24 cellular contexts compared by ENCODE assay signal in the genomic region with DNA sequence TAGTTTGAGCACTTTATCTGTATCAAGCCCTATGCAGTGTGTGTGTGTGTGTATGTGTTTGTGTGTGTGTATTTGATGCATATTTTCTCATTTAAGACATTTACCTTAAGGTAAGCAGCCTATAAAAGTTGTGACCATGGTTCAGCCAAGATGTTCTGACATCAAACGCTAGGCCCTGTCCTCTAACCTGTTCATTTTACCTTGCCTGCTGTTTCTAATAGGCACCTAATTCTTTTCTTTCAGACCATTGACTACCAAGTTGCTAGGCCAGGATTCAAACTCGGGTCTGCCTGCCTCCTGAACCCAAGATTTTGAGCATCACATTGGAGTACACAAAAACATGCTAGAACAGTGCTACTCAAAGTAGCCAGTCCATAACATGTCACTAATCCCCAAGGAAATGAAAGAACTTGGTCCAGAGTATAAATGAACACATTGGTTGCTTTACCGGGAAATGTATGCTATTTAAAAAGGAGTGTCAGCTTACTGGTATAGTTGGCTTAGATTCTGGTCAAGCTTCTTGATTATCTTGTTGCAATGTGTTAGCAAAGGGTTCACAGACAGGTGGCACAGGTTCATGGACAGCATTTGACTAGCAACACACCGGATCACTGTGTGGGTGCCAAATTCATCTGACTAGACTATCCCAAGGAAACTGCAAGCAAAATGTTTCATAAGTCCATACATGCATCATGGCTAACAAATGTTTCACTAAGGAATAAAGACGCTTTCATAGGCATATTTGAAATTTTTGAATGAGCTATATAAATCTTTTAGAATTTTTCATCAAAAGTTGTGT.
DNase-seq lines count a peak whose midpoint lies in the region; ATAC-seq, FAIRE-seq and TF ChIP-seq lines count a peak whose summit lies in the region.
"Had no signal": no experiment of that assay in that cellular context is flagged by ENCODE, and none has a peak within 500 bp of the region (broad histone marks: within the 10 kb centered on the region; RNA-seq: fewer than 3 reads in every experiment).

No MANE protein-coding gene starts in this region.

- 60% methylated on average over 5 of the region's 5 CpGs for WGBS in A549 (ENCODE audit: missing lambda C conversion rate)

- H3K4me2 ChIP-seq in A549: peak overlapping the region; percentile 60
- H3K4me2 ChIP-seq: GM23338 had no signal

- TF ChIP-seq EP300 in A549 (IDR thresholded peaks at IDR 0.05): no peak

- FAIRE-seq in A549 (lab: Jason Lieb, UNC): peak; percentile 72
- FAIRE-seq: GM12891, GM19239, urothelium cell line had no signal

- TF ChIP-seq CTCF in A549 (IDR thresholded peaks at IDR 0.05) (no peak), HFFc6 (IDR thresholded peaks at IDR 0.05) (no peak), brain microvascular endothelial cell (IDR thresholded peaks at IDR 0.05; ENCODE audit: low read depth, low read length, missing control alignments) (no peak), glutamatergic neuron (IDR thresholded peaks at IDR 0.05; ENCODE audit: partially characterized antibody, unreplicated experiment) (no peak)

- H3K4me1 Mint-ChIP-seq in HFFc6 (ENCODE audit: low read depth) (peaks cover 94% of the 10 kb centered on the region), glutamatergic neuron (ENCODE audit: low read depth, unreplicated experiment) (no peaks in the 10 kb centered on the region)

- no peaks in the 10 kb centered on the region for H3K36me3 ChIP-seq in brain microvascular endothelial cell (replicated peaks)
- H3K36me3 ChIP-seq: heart left ventricle had no signal

- no peaks in the 10 kb centered on the region for H3K27me3 ChIP-seq in brain microvascular endothelial cell (replicated peaks)
- H3K27me3 ChIP-seq: heart left ventricle had no signal

- H3K27me3 Mint-ChIP-seq in HFFc6 (ENCODE audit: insufficient read depth) (no peaks in the 10 kb centered on the region), glutamatergic neuron (ENCODE audit: unreplicated experiment) (no peaks in the 10 kb centered on the region)
- H3K27me3 Mint-ChIP-seq: activated CD4-positive, alpha-beta memory T cell treated with anti-CD3 and anti-CD28 coated beads for 36 hours; effector memory CD8-positive, alpha-beta T cell had no signal

- peak in 1 of 2 experiments; percentile 51 for DNase-seq in A549 (ENCODE audit: low read depth in 1 of 2, low spot score in 1 of 2)
- no peak for DNase-seq in HFFc6
- peak; percentile 23 for DNase-seq in brain microvascular endothelial cell
- peak; percentile 78 for DNase-seq in iris pigment epithelial cell (ENCODE audit: low read depth)
- no peak for DNase-seq in NCI-H1105 treated with DMSO at 0.1 percent for 48 hours (lab: John Stamatoyannopoulos, UW)
- no peak for DNase-seq in stimulated activated CD4-positive, alpha-beta T cell treated with anti-CD3 and anti-CD28 coated beads, Interleukin-4, amount 100 ng/mL, for 24 hours
- no peak for DNase-seq in mesenteric fat pad (ENCODE audit: low spot score)
- DNase-seq in glutamatergic neuron: no peak
- DNase-seq: activated CD4-positive, alpha-beta memory T cell treated with anti-CD3 and anti-CD28 coated beads for 36 hours; activated naive CD4-positive, alpha-beta T cell; anterior cingulate cortex; cerebellar nuclear complex; DMS 273 treated with DMSO at 0.1 percent for 48 hours; effector memory CD8-positive, alpha-beta T cell; heart left ventricle; NCI-H1694; NCI-H82 had no signal

- peak overlapping the region; percentile 85 to 91 for H3K27ac ChIP-seq in A549
- H3K27ac ChIP-seq in brain microvascular endothelial cell: peak overlapping the region; percentile 16
- H3K27ac ChIP-seq: C4-2B, heart left ventricle, SK-N-MC had no signal

- H3K4me3 ChIP-seq in A549 (no peak overlapping the region), brain microvascular endothelial cell (ENCODE audit: low read depth, low read length) (no peak overlapping the region)
- H3K4me3 ChIP-seq: GM23338, heart left ventricle, SK-N-MC had no signal

- POLR2A ChIA-PET in A549 (lab: Yijun Ruan, JAX): interaction anchor here (3.8 kb wide), 1 partner anchor 274 kb away, joined by 58 read pairs; a partner anchor contains a TSS

- no peak for TF ChIP-seq RAD21 in A549 (conservative IDR thresholded peaks at IDR 0.05 in 1 of 2, IDR thresholded peaks at IDR 0.05 in 1 of 2)

- H3K27ac Mint-ChIP-seq in HFFc6 (peak overlapping the region; percentile 57), glutamatergic neuron (ENCODE audit: unreplicated experiment) (no peak overlapping the region)
- H3K27ac Mint-ChIP-seq: activated CD4-positive, alpha-beta memory T cell treated with anti-CD3 and anti-CD28 coated beads for 36 hours; effector memory CD8-positive, alpha-beta T cell; GM23338; WTC11 had no signal

- H3K9me3 ChIP-seq in A549: no peaks in the 10 kb centered on the region
- H3K9me3 ChIP-seq: heart left ventricle had no signal

- H3K36me3 Mint-ChIP-seq in HFFc6 (ENCODE audit: low read depth) (no peaks in the 10 kb centered on the region), glutamatergic neuron (ENCODE audit: unreplicated experiment) (no peaks in the 10 kb centered on the region)
- H3K36me3 Mint-ChIP-seq: activated CD4-positive, alpha-beta memory T cell treated with anti-CD3 and anti-CD28 coated beads for 36 hours; WTC11 had no signal

- in situ Hi-C loops in brain microvascular endothelial cell (cut with HindIII; ENCODE audit: low pct_ligation_motif_present, low sequenced_read_pairs): no loop called here

- peaks cover 91% of the 10 kb centered on the region for H3K4me1 ChIP-seq in A549

- CTCF ChIA-PET in A549 (lab: Yijun Ruan, JAX): interaction anchor here (0.9 to 1.6 kb wide), 3 partner anchors 43 to 887 kb away, joined by 3 to 4 read pairs (median 3); no protein-coding TSS in a partner anchor

- ATAC-seq in A549: no peak
- ATAC-seq: effector memory CD8-positive, alpha-beta T cell; GM23338; WTC11 had no signal

- no peak for TF ChIP-seq POLR2A in A549 (IDR thresholded peaks at IDR 0.05; ENCODE audit: low read length)

- H3K4me3 Mint-ChIP-seq in HFFc6 (no peak overlapping the region), glutamatergic neuron (ENCODE audit: unreplicated experiment) (no peak overlapping the region)
- H3K4me3 Mint-ChIP-seq: activated CD4-positive, alpha-beta memory T cell treated with anti-CD3 and anti-CD28 coated beads for 36 hours; effector memory CD8-positive, alpha-beta T cell; GM23338; WTC11 had no signal

- H3K9me3 Mint-ChIP-seq in HFFc6 (no peaks in the 10 kb centered on the region), glutamatergic neuron (ENCODE audit: unreplicated experiment) (no peaks in the 10 kb centered on the region)
- H3K9me3 Mint-ChIP-seq: activated CD4-positive, alpha-beta memory T cell treated with anti-CD3 and anti-CD28 coated beads for 36 hours; effector memory CD8-positive, alpha-beta T cell; GM23338; WTC11 had no signal

TF ChIP-seq in A549, 52 proteins besides CTCF, POLR2A, EP300 and RAD21:
- TF ChIP-seq HOXB5 (CRISPR knock-in tag; IDR thresholded peaks at IDR 0.05) (peak; percentile 65; the same call in 1 of the 2 replicates), TP53 (CRISPR knock-in tag; IDR thresholded peaks at IDR 0.05) (no peak), HOXB13 (CRISPR knock-in tag; IDR thresholded peaks at IDR 0.05; ENCODE audit: low read depth) (0 out of 2 replicates have a peak, but pooled peaks have one; percentile 64), CEBPB (IDR thresholded peaks at IDR 0.05) (no peak), FOSB (CRISPR knock-in tag; IDR thresholded peaks at IDR 0.05) (0 out of 2 replicates have a peak, but pooled peaks have one; percentile 33)
- TF ChIP-seq, protein P1, sequence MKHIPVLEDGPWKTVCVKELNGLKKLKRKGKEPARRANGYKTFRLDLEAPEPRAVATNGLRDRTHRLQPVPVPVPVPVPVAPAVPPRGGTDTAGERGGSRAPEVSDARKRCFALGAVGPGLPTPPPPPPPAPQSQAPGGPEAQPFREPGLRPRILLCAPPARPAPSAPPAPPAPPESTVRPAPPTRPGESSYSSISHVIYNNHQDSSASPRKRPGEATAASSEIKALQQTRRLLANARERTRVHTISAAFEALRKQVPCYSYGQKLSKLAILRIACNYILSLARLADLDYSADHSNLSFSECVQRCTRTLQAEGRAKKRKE (CRISPR knock-in tag; IDR thresholded peaks at IDR 0.05; ENCODE audit: low read depth): 0 out of 2 replicates have a peak, but pooled peaks have one; percentile 32
- TF ChIP-seq, protein P2, sequence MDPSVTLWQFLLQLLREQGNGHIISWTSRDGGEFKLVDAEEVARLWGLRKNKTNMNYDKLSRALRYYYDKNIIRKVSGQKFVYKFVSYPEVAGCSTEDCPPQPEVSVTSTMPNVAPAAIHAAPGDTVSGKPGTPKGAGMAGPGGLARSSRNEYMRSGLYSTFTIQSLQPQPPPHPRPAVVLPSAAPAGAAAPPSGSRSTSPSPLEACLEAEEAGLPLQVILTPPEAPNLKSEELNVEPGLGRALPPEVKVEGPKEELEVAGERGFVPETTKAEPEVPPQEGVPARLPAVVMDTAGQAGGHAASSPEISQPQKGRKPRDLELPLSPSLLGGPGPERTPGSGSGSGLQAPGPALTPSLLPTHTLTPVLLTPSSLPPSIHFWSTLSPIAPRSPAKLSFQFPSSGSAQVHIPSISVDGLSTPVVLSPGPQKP (IDR thresholded peaks at IDR 0.05; ENCODE audit: low read depth, low read length): no peak

Comparison
In these comparisons a context has a peak if more than half of its experiments do, and no peak if none do; other contexts are left out.
1. DNase-seq: peak in brain microvascular endothelial cell (single experiment) and iris pigment epithelial cell (single experiment); none in HFFc6 (single experiment), NCI-H1105 treated with DMSO at 0.1 percent for 48 hours (single experiment), stimulated activated CD4-positive, alpha-beta T cell treated with anti-CD3 and anti-CD28 coated beads, Interleukin-4, amount 100 ng/mL, for 24 hours (single experiment), mesenteric fat pad (single experiment) and glutamatergic neuron (single experiment).